Comparison of ENCODE assay signal across 7 cellular contexts in the genomic region with DNA sequence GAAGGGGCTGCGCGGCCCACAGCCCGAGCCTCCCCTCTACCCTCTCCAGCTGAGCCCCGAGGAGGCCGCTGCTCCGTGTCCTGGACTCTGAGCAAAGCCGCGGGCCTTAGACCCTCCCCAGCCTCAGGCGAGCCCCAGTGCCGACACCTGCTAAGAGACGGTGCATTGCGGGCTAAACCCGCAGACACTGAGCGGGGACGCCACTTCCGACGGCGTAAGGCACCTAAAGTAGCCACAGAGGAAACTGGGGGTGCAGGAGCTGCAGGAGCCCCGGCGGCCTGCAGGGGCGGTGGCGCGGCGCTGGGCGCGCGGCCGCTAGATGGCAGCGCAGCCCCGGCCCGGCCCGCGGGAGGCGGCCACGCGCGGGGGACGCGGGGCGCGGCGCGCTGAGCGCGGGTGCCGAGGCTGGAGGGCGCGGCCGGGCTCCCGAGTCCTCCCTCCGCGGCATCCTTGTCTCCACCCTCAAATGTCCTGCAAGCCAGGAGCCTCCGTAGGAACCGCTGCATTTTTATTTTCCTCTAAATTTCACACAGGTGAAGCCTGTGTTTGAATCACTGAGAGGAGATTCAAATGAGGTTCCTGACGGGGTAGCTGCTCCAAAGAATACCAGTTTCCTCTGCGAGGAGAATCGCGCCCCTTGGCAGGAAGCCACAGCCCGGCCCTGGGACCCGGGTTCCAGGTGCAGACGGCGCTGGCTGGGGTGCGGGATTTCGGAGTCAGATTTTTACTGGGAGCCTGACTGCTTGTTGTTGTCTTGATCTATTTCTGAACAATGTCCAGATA.
A peak's percentile ranks its signal among the peaks of the same experiment; 100 is the strongest.
DNase-seq lines count a peak whose midpoint lies in the region; ATAC-seq lines count a peak whose summit lies in the region.

No MANE protein-coding gene starts in this region.

- H3K36me3 Mint-ChIP-seq in effector memory CD8-positive, alpha-beta T cell (ENCODE audit: insufficient read depth), result no peaks in the 10 kb centered on the region

- peak overlapping the region in 1 of 2 donors; percentile 41 for H3K27ac Mint-ChIP-seq in effector memory CD8-positive, alpha-beta T cell

- H3K4me1 Mint-ChIP-seq in effector memory CD8-positive, alpha-beta T cell (ENCODE audit: low read depth in 2 of 2), result peaks cover 7 to 10% of the 10 kb centered on the region in 2 donors

- peak overlapping the region; percentile 58 to 63 for H3K4me3 Mint-ChIP-seq in effector memory CD8-positive, alpha-beta T cell

- H3K9me3 Mint-ChIP-seq in effector memory CD8-positive, alpha-beta T cell, result no peaks in the 10 kb centered on the region

- peak; percentile 58 for DNase-seq in NCI-H1105 (lab: John Stamatoyannopoulos, UW)
- peak; percentile 15 to 20 for DNase-seq in activated CD4-positive, alpha-beta T cell treated with anti-CD3 and anti-CD28 coated beads, Interleukin-2, amount 50 U/mL, for 4 hours
- DNase-seq in effector memory CD8-positive, alpha-beta T cell, result peak; percentile 29 to 53 (median 41)
- peak; percentile 4 for DNase-seq in midbrain (lab: John Stamatoyannopoulos, UW)
- peak; percentile 39 for DNase-seq in stimulated activated naive CD4-positive, alpha-beta T cell treated with Interleukin-2 at 50 U/mL for 16 hours (lab: John Stamatoyannopoulos, UW)

- H3K27me3 Mint-ChIP-seq in effector memory CD8-positive, alpha-beta T cell, result peaks cover 6 to 8% of the 10 kb centered on the region in 2 donors

- ATAC-seq in GM18508 (IDR thresholded peaks at IDR 0.05; ENCODE audit: insufficient read depth, unreplicated experiment), result peak; percentile 89
- peak; percentile 100 for ATAC-seq in HG02642 (IDR thresholded peaks at IDR 0.05; ENCODE audit: poor library complexity, unreplicated experiment)
- peak; percentile 97 for ATAC-seq in effector memory CD8-positive, alpha-beta T cell (replicated peaks)

Comparison
In these comparisons a context has a peak if more than half of its experiments do, and no peak if none do; other contexts are left out.
1. Peak in every context shown above with its lines: DNase-seq and ATAC-seq.
2. DNase-seq: peak in every context shown above with its lines; median percentile 58 in NCI-H1105; 41 in effector memory CD8-positive, alpha-beta T cell; 39 in stimulated activated naive CD4-positive, alpha-beta T cell treated with Interleukin-2 at 50 U/mL for 16 hours; 18 in activated CD4-positive, alpha-beta T cell treated with anti-CD3 and anti-CD28 coated beads, Interleukin-2, amount 50 U/mL, for 4 hours; 4 in midbrain.